Comparison of ENCODE assay signal across 8 cellular contexts in genomic region chr17:7035591-7036368, GRCh38. TPM values are rescaled to one million over a fixed set of nuclear protein-coding genes. Genes with fewer than 3 reads are reported as not detected.
DNase-seq lines count a peak whose midpoint lies in the region; ATAC-seq and TF ChIP-seq lines count a peak whose summit lies in the region.

TSS of gene SLC16A13 (plus strand) at chr17:7036015. CDS start at chr17:7036383, 368 bp downstream.

- no peak for TF ChIP-seq POLR2A in ovary (IDR thresholded peaks at IDR 0.05)
- peak; percentile 73 to 93 for TF ChIP-seq POLR2A in thyroid gland (IDR thresholded peaks at IDR 0.05)

- peak within 1 kb of the TSS; percentile 11 to 39 for H3K27ac ChIP-seq in ovary
- H3K27ac ChIP-seq in thyroid gland: peak within 1 kb of the TSS; percentile 82 to 93 (median 88)

- DNase-seq in NCI-H128 (lab: John Stamatoyannopoulos, UW; ENCODE audit: unreplicated experiment) (peak; percentile 86), SW 1271 (lab: John Stamatoyannopoulos, UW) (peak; percentile 91 to 98), Right ventricle myocardium inferior (ENCODE audit: missing footprints) (peak; percentile 97), ovary (peak; percentile 81 to 93 (median 89)), thyroid gland (peak; percentile 99 to 100)
- DNase-seq in activated naive CD8-positive, alpha-beta T cell treated with anti-CD3 and anti-CD28 coated beads, Interleukin-2, amount 50 U/mL, for 16 hours (ENCODE audit: low read depth, low spot score): peak; percentile 96

- H3K4me3 ChIP-seq in GM12875 (ENCODE audit: low read depth, low read length): peak within 1 kb of the TSS; percentile 89
- peak within 1 kb of the TSS; percentile 59 for H3K4me3 ChIP-seq in ovary
- H3K4me3 ChIP-seq in thyroid gland (replicated peaks in 1 of 3): peak within 1 kb of the TSS; percentile 53 to 65 (median 60)

- H3K36me3 ChIP-seq in ovary (no peaks in the 10 kb centered on the region), thyroid gland (no peaks in the 10 kb centered on the region)

- TF ChIP-seq EP300 in ovary (IDR thresholded peaks at IDR 0.05): no peak

- WGBS in ovary, 3 donors: 0% methylated on average over 24 to 52 of the region's 52 CpGs
- WGBS in thyroid gland, 2 donors: 0 to 3% methylated on average over 30 to 46 of the region's 52 CpGs

- H3K27me3 ChIP-seq in ovary (no peaks in the 10 kb centered on the region), thyroid gland (no peaks in the 10 kb centered on the region)

- peaks cover 2% of the 10 kb centered on the region for H3K4me1 ChIP-seq in ovary (ENCODE audit: insufficient read depth)
- peaks cover 29 to 47% of the 10 kb centered on the region in 2 donors for H3K4me1 ChIP-seq in thyroid gland

- H3K9me3 ChIP-seq in ovary (no peaks in the 10 kb centered on the region), thyroid gland (no peaks in the 10 kb centered on the region)

- ATAC-seq in HG02759 (IDR thresholded peaks at IDR 0.05; ENCODE audit: unreplicated experiment) (peak; percentile 94), Right ventricle myocardium inferior (peak; percentile 97)

- intact Hi-C loops in Right ventricle myocardium inferior (cut with DNase I): no loop called here
- intact Hi-C loops in ovary (cut with DNase I): no loop called here
- intact Hi-C loops in thyroid gland (cut with DNase I): no loop called here

- TF ChIP-seq CTCF in GM12875 (IDR thresholded peaks at IDR 0.05; ENCODE audit: borderline replicate concordance, insufficient read depth, low read depth, low read length) (no peak), ovary (IDR thresholded peaks at IDR 0.05) (no peak), thyroid gland (IDR thresholded peaks at IDR 0.05) (peak in 1 of 6 experiments; percentile 16)

RNA-seq across cellular contexts. Expression of gene SLC16A13, which starts in this region (rescaled TPM):
- total RNA-seq in Right ventricle myocardium inferior (1.8 TPM), ovary (1 to 10 TPM in 4 of 7 donors, under 1 TPM in 3; 0.12 to 2.8 (median 1.2) TPM), thyroid gland (1 to 10 TPM; 1.2 to 6.7 (median 4.1) TPM)
- 1 to 10 TPM; 1.2 TPM for polyA plus RNA-seq in ovary

Comparison
In these comparisons a context has a peak if more than half of its experiments do, and no peak if none do; other contexts are left out.
1. Peak in every context shown above with its lines: DNase-seq, ATAC-seq, H3K4me3 ChIP-seq and H3K27ac ChIP-seq.